Comparison of ENCODE assay signal across 11 cellular contexts in genomic region chr1:1907098-1907736, GRCh38. TPM values are rescaled to one million over a fixed set of nuclear protein-coding genes. Genes with fewer than 3 reads are reported as not detected.
A peak's percentile ranks its signal among the peaks of the same experiment; 100 is the strongest.
DNase-seq lines count a peak whose midpoint lies in the region; ATAC-seq and TF ChIP-seq lines count a peak whose summit lies in the region.
"Had no signal": no experiment of that assay in that cellular context is flagged by ENCODE, and none has a peak within 500 bp of the region (broad histone marks: within the 10 kb centered on the region; RNA-seq: fewer than 3 reads in every experiment).

No MANE protein-coding gene starts in this region.

- 47 to 50% methylated on average over 7 to 8 of the region's 8 CpGs for WGBS in aorta, 2 donors

- H3K9me3 Mint-ChIP-seq in activated T-cell treated with anti-CD3 and anti-CD28 coated beads, Interleukin-2, amount 50 U/mL, for 72 hours: no peaks in the 10 kb centered on the region
- H3K9me3 Mint-ChIP-seq in activated naive CD4-positive, alpha-beta T cell treated with anti-CD3 and anti-CD28 coated beads, Interleukin-2, amount 50 U/mL, for 72 hours: no peaks in the 10 kb centered on the region

- H3K36me3 ChIP-seq in aorta (ENCODE audit: control insufficient read depth in 1 of 2, insufficient read depth in 2 of 2, low read length in 1 of 2) (no peaks in the 10 kb centered on the region), uterus (no peaks in the 10 kb centered on the region)

- intact Hi-C loops in Right ventricle myocardium inferior (cut with DNase I): loop anchor here (5.0 kb wide), 1 partner anchor 125 kb away; no protein-coding TSS in a partner anchor
- intact Hi-C loops in Right ventricle myocardium superior (cut with DNase I): loop anchor here (5.0 kb wide), 1 partner anchor 130 kb away; the partner anchor contains the start of gene NADK
- intact Hi-C loops in aorta (cut with DNase I): no loop called here
- intact Hi-C loops in uterus (cut with DNase I; ENCODE audit: low total_unique reads): no loop called here

- H3K27ac ChIP-seq in aorta (ENCODE audit: low read depth in 1 of 2, low read length in 2 of 2): no peak overlapping the region
- no peak overlapping the region for H3K27ac ChIP-seq in uterus

- H3K4me1 Mint-ChIP-seq in activated T-cell treated with anti-CD3 and anti-CD28 coated beads, Interleukin-2, amount 50 U/mL, for 72 hours (ENCODE audit: low read depth): peaks cover 23% of the 10 kb centered on the region

- H3K4me1 ChIP-seq in aorta (ENCODE audit: control insufficient read depth in 1 of 2, insufficient read depth in 2 of 2, low read length in 2 of 2) (no peaks in the 10 kb centered on the region), uterus (peaks cover 0 to 9% of the 10 kb centered on the region in 2 donors)

- TF ChIP-seq CTCF in uterus (IDR thresholded peaks at IDR 0.05): no peak

- no peaks in the 10 kb centered on the region for H3K27me3 ChIP-seq in aorta (ENCODE audit: control insufficient read depth in 1 of 2, insufficient read depth in 2 of 2, low read length in 1 of 2)
- no peaks in the 10 kb centered on the region for H3K27me3 ChIP-seq in uterus

- H3K27ac Mint-ChIP-seq in activated T-cell treated with anti-CD3 and anti-CD28 coated beads, Interleukin-2, amount 50 U/mL, for 72 hours: no peak overlapping the region
- H3K27ac Mint-ChIP-seq in activated naive CD4-positive, alpha-beta T cell treated with anti-CD3 and anti-CD28 coated beads, Interleukin-2, amount 50 U/mL, for 72 hours: peak overlapping the region in 1 of 2 donors; percentile 81

- H3K9me3 ChIP-seq in aorta (ENCODE audit: control insufficient read depth, low read length) (no peaks in the 10 kb centered on the region), uterus (no peaks in the 10 kb centered on the region)

- ATAC-seq in Right ventricle myocardium inferior (no peak), Right ventricle myocardium superior (ENCODE audit: poor library complexity) (no peak), aorta (ENCODE audit: low FRiP score) (no peak)
- no peak for ATAC-seq in activated T-cell treated with anti-CD3 and anti-CD28 coated beads, Interleukin-2, amount 50 U/mL, for 72 hours (replicated peaks in 1 of 2)
- no peak for ATAC-seq in activated naive CD4-positive, alpha-beta T cell treated with anti-CD3 and anti-CD28 coated beads, Interleukin-2, amount 50 U/mL, for 72 hours

- H3K4me3 ChIP-seq in aorta (ENCODE audit: low read length in 2 of 2) (no peak overlapping the region), uterus (no peak overlapping the region)

- H3K27me3 Mint-ChIP-seq in activated T-cell treated with anti-CD3 and anti-CD28 coated beads, Interleukin-2, amount 50 U/mL, for 72 hours (ENCODE audit: low read depth): no peaks in the 10 kb centered on the region

- DNase-seq in Right ventricle myocardium inferior (ENCODE audit: missing footprints) (peak; percentile 63), Right ventricle myocardium superior (no peak), NCI-H460 (ENCODE audit: extremely low read depth, low read depth) (peak; percentile 71), fibroblast of gingiva (ENCODE audit: low read depth) (peak; percentile 39), aorta (peak; percentile 54 to 81), uterus (no peak)
- DNase-seq in activated T-cell treated with anti-CD3 and anti-CD28 coated beads, Interleukin-2, amount 50 U/mL, for 72 hours: no peak
- DNase-seq in activated naive CD4-positive, alpha-beta T cell treated with anti-CD3 and anti-CD28 coated beads, Interleukin-2, amount 50 U/mL, for 72 hours (ENCODE audit: low spot score in 2 of 2): no peak
- DNase-seq: occipital lobe, SW 1271 had no signal

- H3K36me3 Mint-ChIP-seq in activated T-cell treated with anti-CD3 and anti-CD28 coated beads, Interleukin-2, amount 50 U/mL, for 72 hours (ENCODE audit: insufficient read depth in 2 of 2): no peaks in the 10 kb centered on the region
- H3K36me3 Mint-ChIP-seq in activated naive CD4-positive, alpha-beta T cell treated with anti-CD3 and anti-CD28 coated beads, Interleukin-2, amount 50 U/mL, for 72 hours: no peaks in the 10 kb centered on the region

- H3K4me3 Mint-ChIP-seq in activated T-cell treated with anti-CD3 and anti-CD28 coated beads, Interleukin-2, amount 50 U/mL, for 72 hours: peak overlapping the region in 1 of 2 donors; percentile 75

- no peak for TF ChIP-seq POLR2A in uterus (IDR thresholded peaks at IDR 0.05)

RNA-seq across cellular contexts. Expression of gene CALML6, which starts 7.8 kb away (rescaled TPM):
- total RNA-seq in Right ventricle myocardium inferior: not detected
- total RNA-seq in Right ventricle myocardium superior: not detected
- 0.12 and 0.77 TPM in 2 replicates for total RNA-seq in NCI-H460 (2014; rRNA removed; shearing (Covaris generic))
- 3.1 TPM in 2 replicates for polyA plus RNA-seq in NCI-H460 (2014; cell fraction: nucleus; rRNA removed)
- total RNA-seq in aorta: 1 to 10 TPM in 1 of 2 donors, not detected in 1; 1.1 TPM
- 1 to 10 TPM in 1 of 2 donors, not detected in 1; 4.5 TPM for polyA plus RNA-seq in aorta
- total RNA-seq in activated T-cell treated with anti-CD3 and anti-CD28 coated beads, Interleukin-2, amount 50 U/mL, for 72 hours: 1 to 10 TPM; 1.8 TPM
- total RNA-seq in activated naive CD4-positive, alpha-beta T cell treated with anti-CD3 and anti-CD28 coated beads, Interleukin-2, amount 50 U/mL, for 72 hours: 1 to 10 TPM; 1.4 to 2.6 TPM
- total RNA-seq in uterus: under 1 TPM in 1 of 4 donors, not detected in 3; 0.58 TPM
- total RNA-seq: HT1080, occipital lobe had no signal

RNA-seq across cellular contexts. Expression of gene TMEM52, which starts 11.9 kb away (rescaled TPM):
- total RNA-seq in Right ventricle myocardium inferior: 1.2 TPM
- 2.1 TPM for total RNA-seq in Right ventricle myocardium superior
- total RNA-seq in NCI-H460 (2014; rRNA removed; shearing (Covaris generic)): 2.8 and 3.6 TPM in 2 replicates
- polyA plus RNA-seq in NCI-H460 (2014; cell fraction: nucleus; rRNA removed): 16.1 and 16.2 TPM in 2 replicates
- not detected for total RNA-seq in aorta
- under 1 TPM in 1 of 2 donors, not detected in 1; 0.13 TPM for polyA plus RNA-seq in aorta
- total RNA-seq in activated T-cell treated with anti-CD3 and anti-CD28 coated beads, Interleukin-2, amount 50 U/mL, for 72 hours: 1 to 10 TPM in 1 of 2 donors, under 1 TPM in 1; 0.88 to 1.0 TPM
- total RNA-seq in activated naive CD4-positive, alpha-beta T cell treated with anti-CD3 and anti-CD28 coated beads, Interleukin-2, amount 50 U/mL, for 72 hours: 1 to 10 TPM in 1 of 2 donors, under 1 TPM in 1; 0.64 to 1.5 TPM
- 1 to 10 TPM in 1 of 4 donors, not detected in 3; 1.7 TPM for total RNA-seq in uterus

RNA-seq across cellular contexts. Expression of gene GNB1, which starts 16.3 kb away (rescaled TPM):
- total RNA-seq in Right ventricle myocardium inferior: 182 TPM
- total RNA-seq in Right ventricle myocardium superior: 154 TPM
- total RNA-seq in NCI-H460 (2014; rRNA removed; shearing (Covaris generic)): 87.5 and 89.2 TPM in 2 replicates
- 42.0 and 67.7 TPM in 2 replicates for polyA plus RNA-seq in NCI-H460 (2014; cell fraction: nucleus; rRNA removed)
- 100 to 1,000 TPM; 299 to 312 TPM for total RNA-seq in aorta
- polyA plus RNA-seq in aorta: 100 to 1,000 TPM; 142 to 197 TPM
- 100 to 1,000 TPM; 350 to 418 TPM for total RNA-seq in activated T-cell treated with anti-CD3 and anti-CD28 coated beads, Interleukin-2, amount 50 U/mL, for 72 hours
- total RNA-seq in activated naive CD4-positive, alpha-beta T cell treated with anti-CD3 and anti-CD28 coated beads, Interleukin-2, amount 50 U/mL, for 72 hours: 100 to 1,000 TPM; 267 to 358 TPM
- 100 to 1,000 TPM in 2 of 4 donors, 10 to 100 TPM in 2; 50.2 to 320 (median 104) TPM for total RNA-seq in uterus

Comparison
In these comparisons a context has a peak if more than half of its experiments do, and no peak if none do; other contexts are left out.
1. DNase-seq: peak in Right ventricle myocardium inferior (single experiment), NCI-H460 (single experiment), fibroblast of gingiva (single experiment) and aorta (2 of 2); none in Right ventricle myocardium superior (single experiment), activated T-cell treated with anti-CD3 and anti-CD28 coated beads, Interleukin-2, amount 50 U/mL, for 72 hours (0 of 2), activated naive CD4-positive, alpha-beta T cell treated with anti-CD3 and anti-CD28 coated beads, Interleukin-2, amount 50 U/mL, for 72 hours (0 of 2) and uterus (0 of 2).
2. intact Hi-C loops: an anchor here in Right ventricle myocardium inferior (5.0 kb wide) and Right ventricle myocardium superior (5.0 kb wide); none called in aorta and uterus.